In genomic region chr11:33723238-33723881, GRCh38 we compare ENCODE assay signal across 1 cellular context.
TF ChIP-seq lines count a peak whose summit lies in the region.

No MANE protein-coding gene starts in this region.

TF ChIP-seq in K562, 482 proteins besides CTCF, POLR2A, EP300 and RAD21 (continued from another document and continues in another):
- TF ChIP-seq ATF6 (CRISPR knock-in tag; IDR thresholded peaks at IDR 0.05): no peak
- TF ChIP-seq SMARCA5 (IDR thresholded peaks at IDR 0.05): no peak
- TF ChIP-seq STAG1 (CRISPR knock-in tag; IDR thresholded peaks at IDR 0.05; ENCODE audit: borderline replicate concordance): no peak
- TF ChIP-seq HMBOX1 (IDR thresholded peaks at IDR 0.05): no peak
- TF ChIP-seq CREB5 (CRISPR knock-in tag; IDR thresholded peaks at IDR 0.05): no peak
- TF ChIP-seq FOXM1 (IDR thresholded peaks at IDR 0.05; ENCODE audit: low read depth): no peak
- no peak for TF ChIP-seq FOXM1 (CRISPR knock-in tag; IDR thresholded peaks at IDR 0.05; ENCODE audit: low read depth)
- no peak for TF ChIP-seq SUPT5H (IDR thresholded peaks at IDR 0.05)
- TF ChIP-seq HCFC1 (IDR thresholded peaks at IDR 0.05; ENCODE audit: low read depth, low read length): no peak
- TF ChIP-seq MEF2D (tag; conservative IDR thresholded peaks at IDR 0.05; ENCODE audit: low read depth): no peak
- TF ChIP-seq ZKSCAN3 (CRISPR knock-in tag; IDR thresholded peaks at IDR 0.05): no peak
- no peak for TF ChIP-seq CC2D1A (IDR thresholded peaks at IDR 0.05)
- TF ChIP-seq IRF2 (CRISPR knock-in tag; IDR thresholded peaks at IDR 0.05): no peak
- no peak for TF ChIP-seq HES1 (IDR thresholded peaks at IDR 0.05; ENCODE audit: low read depth)
- TF ChIP-seq CEBPG (CRISPR knock-in tag; IDR thresholded peaks at IDR 0.05): no peak
- no peak for TF ChIP-seq CEBPG (tag; conservative IDR thresholded peaks at IDR 0.05 in 1 of 2, IDR thresholded peaks at IDR 0.05 in 1 of 2)
- TF ChIP-seq RFX1 (IDR thresholded peaks at IDR 0.05): no peak
- TF ChIP-seq FOSL1 (tag; conservative IDR thresholded peaks at IDR 0.05): peak; percentile 94
- TF ChIP-seq ZNF134 (CRISPR knock-in tag; conservative IDR thresholded peaks at IDR 0.05): no peak
- TF ChIP-seq ZNF77 (CRISPR knock-in tag; IDR thresholded peaks at IDR 0.05): no peak
- TF ChIP-seq CREM (IDR thresholded peaks at IDR 0.05; ENCODE audit: low read depth): peak; percentile 43
- TF ChIP-seq SOX6 (IDR thresholded peaks at IDR 0.05): peak; percentile 96
- TF ChIP-seq GABPB2 (CRISPR knock-in tag; conservative IDR thresholded peaks at IDR 0.05): no peak
- TF ChIP-seq SNIP1 (IDR thresholded peaks at IDR 0.05; ENCODE audit: low read depth): no peak
- TF ChIP-seq PML (IDR thresholded peaks at IDR 0.05; ENCODE audit: low read length): no peak
- TF ChIP-seq ZNF785 (CRISPR knock-in tag; IDR thresholded peaks at IDR 0.05): no peak
- no peak for TF ChIP-seq ARID4B (CRISPR knock-in tag; IDR thresholded peaks at IDR 0.05)
- no peak for TF ChIP-seq ZNF143 (CRISPR knock-in tag; IDR thresholded peaks at IDR 0.05)
- no peak for TF ChIP-seq ZNF518B (CRISPR knock-in tag; IDR thresholded peaks at IDR 0.05)
- no peak for TF ChIP-seq ZNF436 (CRISPR knock-in tag; IDR thresholded peaks at IDR 0.05)
- no peak for TF ChIP-seq FOXP4 (CRISPR knock-in tag; IDR thresholded peaks at IDR 0.05; ENCODE audit: borderline replicate concordance)
- no peak for TF ChIP-seq EHMT2 (IDR thresholded peaks at IDR 0.05)
- no peak for TF ChIP-seq SNRNP70 (optimal IDR thresholded peaks at IDR 0.05; ENCODE audit: low read depth, low read length)
- no peak for TF ChIP-seq RAD51 (IDR thresholded peaks at IDR 0.05; ENCODE audit: borderline replicate concordance, low read depth)
- no peak for TF ChIP-seq TRIM25 (IDR thresholded peaks at IDR 0.05; ENCODE audit: borderline replicate concordance)
- TF ChIP-seq ATF2 (CRISPR knock-in tag; IDR thresholded peaks at IDR 0.05): no peak
- no peak for TF ChIP-seq ZNF512 (tag; IDR thresholded peaks at IDR 0.05)
- TF ChIP-seq EWSR1 (IDR thresholded peaks at IDR 0.05; ENCODE audit: borderline replicate concordance, low read depth, partially characterized antibody): no peak
- TF ChIP-seq KLF13 (tag; IDR thresholded peaks at IDR 0.05; ENCODE audit: borderline replicate concordance, low read depth): no peak
- TF ChIP-seq ATF7 (IDR thresholded peaks at IDR 0.05): peak; percentile 48; the same call in 1 of the 2 replicates
- no peak for TF ChIP-seq OTX1 (CRISPR knock-in tag; IDR thresholded peaks at IDR 0.05)
